In genomic region chr3:50224639-50225038, GRCh38 we compare ENCODE assay signal across 18 cellular contexts. TPM values are rescaled to one million over a fixed set of nuclear protein-coding genes. Genes with fewer than 3 reads are reported as not detected.
A peak's percentile ranks its signal among the peaks of the same experiment; 100 is the strongest.
DNase-seq lines count a peak whose midpoint lies in the region; ATAC-seq lines count a peak whose summit lies in the region.
"Had no signal": no experiment of that assay in that cellular context is flagged by ENCODE, and none has a peak within 500 bp of the region (broad histone marks: within the 10 kb centered on the region; RNA-seq: fewer than 3 reads in every experiment).

No MANE protein-coding gene starts in this region.

- no peak for DNase-seq in activated naive CD4-positive, alpha-beta T cell treated with Interleukin-2 at 50 U/mL for 16 hours
- DNase-seq in activated T-helper 1 cell treated with anti-CD3 and anti-CD28 coated beads, Interleukin-12 subunit alpha, Interleukin-12 subunit beta, Interleukin-2, Interleukin-4 antibody, amounts not matched to agents 30 ng/mL and 10 ng/mL and 1 ng/mL, durations not matched to agents 14 hours and 24 hours and 36 hours (ENCODE audit: low spot score), result no peak
- DNase-seq in naive B cell (no peak), SKM-1 (lab: John Stamatoyannopoulos, UW; ENCODE audit: unreplicated experiment) (no peak), glomerular visceral epithelial cell (ENCODE audit: extremely low spot score) (no peak)
- DNase-seq in stimulated activated effector memory CD8-positive, alpha-beta T cell treated with anti-CD3 and anti-CD28 coated beads, Interleukin-12 subunit alpha, Interleukin-12 subunit beta, amount 100 ng/mL, for 72 hours (ENCODE audit: low spot score in 2 of 2), result no peak
- DNase-seq in stimulated activated CD8-positive, alpha-beta memory T cell treated with anti-CD3 and anti-CD28 coated beads, Interleukin-4, amount 100 ng/mL, for 48 hours, result no peak
- DNase-seq: DMS 273 treated with DMSO at 0.1 percent for 48 hours, GF-D8, Kasumi-1, MM.1S, NCI-H1105 treated with DMSO at 0.1 percent for 48 hours, NCI-H187, NCI-H774, RPMI8226 had no signal

- no peaks in the 10 kb centered on the region for H3K36me3 Mint-ChIP-seq in activated naive CD4-positive, alpha-beta T cell treated with anti-CD3 and anti-CD28 coated beads, Interleukin-2, amount 50 U/mL, for 24 hours
- H3K36me3 Mint-ChIP-seq in activated T-helper 1 cell treated with anti-CD3 and anti-CD28 coated beads, Interleukin-12 subunit alpha, Interleukin-12 subunit beta, Interleukin-2, Interleukin-4 antibody, amounts not matched to agents 30 ng/mL and 10 ng/mL and 1 ng/mL, durations not matched to agents 14 hours and 24 hours and 36 hours (ENCODE audit: low read depth), result no peaks in the 10 kb centered on the region
- no peaks in the 10 kb centered on the region for H3K36me3 Mint-ChIP-seq in naive B cell
- H3K36me3 Mint-ChIP-seq in stimulated activated effector memory CD8-positive, alpha-beta T cell treated with anti-CD3 and anti-CD28 coated beads, Interleukin-12 subunit alpha, Interleukin-12 subunit beta, amount 100 ng/mL, for 72 hours, result peaks cover 10% of the 10 kb centered on the region

- peaks cover 25% of the 10 kb centered on the region for H3K4me1 Mint-ChIP-seq in activated naive CD4-positive, alpha-beta T cell treated with anti-CD3 and anti-CD28 coated beads, Interleukin-2, amount 50 U/mL, for 24 hours
- H3K4me1 Mint-ChIP-seq in activated T-helper 1 cell treated with anti-CD3 and anti-CD28 coated beads, Interleukin-12 subunit alpha, Interleukin-12 subunit beta, Interleukin-2, Interleukin-4 antibody, amounts not matched to agents 30 ng/mL and 10 ng/mL and 1 ng/mL, durations not matched to agents 14 hours and 24 hours and 36 hours (ENCODE audit: low read depth), result peaks cover 31% of the 10 kb centered on the region
- peaks cover 31 to 38% (median 33%) of the 10 kb centered on the region in 3 donors for H3K4me1 Mint-ChIP-seq in naive B cell
- peaks cover 43% of the 10 kb centered on the region for H3K4me1 Mint-ChIP-seq in stimulated activated effector memory CD8-positive, alpha-beta T cell treated with anti-CD3 and anti-CD28 coated beads, Interleukin-12 subunit alpha, Interleukin-12 subunit beta, amount 100 ng/mL, for 72 hours

- no peak for ATAC-seq in naive B cell (ENCODE audit: low read depth in 2 of 2)
- no peak for ATAC-seq in stimulated activated effector memory CD8-positive, alpha-beta T cell treated with anti-CD3 and anti-CD28 coated beads, Interleukin-12 subunit alpha, Interleukin-12 subunit beta, amount 100 ng/mL, for 72 hours

- H3K4me3 Mint-ChIP-seq in activated naive CD4-positive, alpha-beta T cell treated with anti-CD3 and anti-CD28 coated beads, Interleukin-2, amount 50 U/mL, for 24 hours, result no peak overlapping the region
- peak overlapping the region; percentile 69 for H3K4me3 Mint-ChIP-seq in activated T-helper 1 cell treated with anti-CD3 and anti-CD28 coated beads, Interleukin-12 subunit alpha, Interleukin-12 subunit beta, Interleukin-2, Interleukin-4 antibody, amounts not matched to agents 30 ng/mL and 10 ng/mL and 1 ng/mL, durations not matched to agents 14 hours and 24 hours and 36 hours
- peak overlapping the region in 6 of 8 donors; percentile 30 to 99 (median 70) for H3K4me3 Mint-ChIP-seq in naive B cell
- no peak overlapping the region for H3K4me3 Mint-ChIP-seq in stimulated activated effector memory CD8-positive, alpha-beta T cell treated with anti-CD3 and anti-CD28 coated beads, Interleukin-12 subunit alpha, Interleukin-12 subunit beta, amount 100 ng/mL, for 72 hours

- intact Hi-C loops in activated T-helper 1 cell treated with anti-CD3 and anti-CD28 coated beads, Interleukin-12 subunit alpha, Interleukin-12 subunit beta, Interleukin-2, Interleukin-4 antibody, amounts not matched to agents 30 ng/mL and 10 ng/mL and 1 ng/mL, durations not matched to agents 14 hours and 24 hours and 36 hours (cut with micrococcal nuclease), result no loop called here

- H3K9me3 Mint-ChIP-seq in activated naive CD4-positive, alpha-beta T cell treated with anti-CD3 and anti-CD28 coated beads, Interleukin-2, amount 50 U/mL, for 24 hours, result no peaks in the 10 kb centered on the region
- H3K9me3 Mint-ChIP-seq in activated T-helper 1 cell treated with anti-CD3 and anti-CD28 coated beads, Interleukin-12 subunit alpha, Interleukin-12 subunit beta, Interleukin-2, Interleukin-4 antibody, amounts not matched to agents 30 ng/mL and 10 ng/mL and 1 ng/mL, durations not matched to agents 14 hours and 24 hours and 36 hours, result no peaks in the 10 kb centered on the region
- H3K9me3 Mint-ChIP-seq in naive B cell, result no peaks in the 10 kb centered on the region
- H3K9me3 Mint-ChIP-seq in stimulated activated effector memory CD8-positive, alpha-beta T cell treated with anti-CD3 and anti-CD28 coated beads, Interleukin-12 subunit alpha, Interleukin-12 subunit beta, amount 100 ng/mL, for 72 hours, result no peaks in the 10 kb centered on the region

- peaks cover 1% of the 10 kb centered on the region for H3K27me3 Mint-ChIP-seq in activated naive CD4-positive, alpha-beta T cell treated with anti-CD3 and anti-CD28 coated beads, Interleukin-2, amount 50 U/mL, for 24 hours
- H3K27me3 Mint-ChIP-seq in activated T-helper 1 cell treated with anti-CD3 and anti-CD28 coated beads, Interleukin-12 subunit alpha, Interleukin-12 subunit beta, Interleukin-2, Interleukin-4 antibody, amounts not matched to agents 30 ng/mL and 10 ng/mL and 1 ng/mL, durations not matched to agents 14 hours and 24 hours and 36 hours (ENCODE audit: insufficient read depth), result peaks cover 13% of the 10 kb centered on the region
- H3K27me3 Mint-ChIP-seq in naive B cell, result peaks cover 3 to 18% (median 18%) of the 10 kb centered on the region in 3 donors

- H3K27ac Mint-ChIP-seq in activated naive CD4-positive, alpha-beta T cell treated with anti-CD3 and anti-CD28 coated beads, Interleukin-2, amount 50 U/mL, for 24 hours, result peak overlapping the region; percentile 81
- peak overlapping the region; percentile 75 for H3K27ac Mint-ChIP-seq in activated T-helper 1 cell treated with anti-CD3 and anti-CD28 coated beads, Interleukin-12 subunit alpha, Interleukin-12 subunit beta, Interleukin-2, Interleukin-4 antibody, amounts not matched to agents 30 ng/mL and 10 ng/mL and 1 ng/mL, durations not matched to agents 14 hours and 24 hours and 36 hours
- peak overlapping the region in 1 of 6 donors; percentile 61 for H3K27ac Mint-ChIP-seq in naive B cell
- peak overlapping the region; percentile 10 for H3K27ac Mint-ChIP-seq in stimulated activated effector memory CD8-positive, alpha-beta T cell treated with anti-CD3 and anti-CD28 coated beads, Interleukin-12 subunit alpha, Interleukin-12 subunit beta, amount 100 ng/mL, for 72 hours

RNA-seq across cellular contexts. Expression of gene GNAI2, which starts 11.4 kb away (rescaled TPM):
- 237 and 238 TPM in 2 replicates for total RNA-seq in activated T-helper 1 cell treated with anti-CD3 and anti-CD28 coated beads, Interleukin-12 subunit alpha, Interleukin-12 subunit beta, Interleukin-2, Interleukin-4 antibody, amounts not matched to agents 30 ng/mL and 10 ng/mL and 1 ng/mL, durations not matched to agents 14 hours and 24 hours and 36 hours
- 100 to 1,000 TPM; 472 to 669 (median 550) TPM for polyA plus RNA-seq in naive B cell (ENCODE audit: low read depth in 6 of 6)

RNA-seq across cellular contexts. Expression of gene SLC38A3, which starts 19.6 kb away (rescaled TPM):
- not detected in 2 replicates for total RNA-seq in activated T-helper 1 cell treated with anti-CD3 and anti-CD28 coated beads, Interleukin-12 subunit alpha, Interleukin-12 subunit beta, Interleukin-2, Interleukin-4 antibody, amounts not matched to agents 30 ng/mL and 10 ng/mL and 1 ng/mL, durations not matched to agents 14 hours and 24 hours and 36 hours
- not detected for polyA plus RNA-seq in naive B cell (ENCODE audit: low read depth in 6 of 6)
- total RNA-seq: SJSA1 had no signal

RNA-seq across cellular contexts. Expression of gene GNAT1, which starts 33.2 kb away (rescaled TPM):
- not detected in 2 replicates for total RNA-seq in activated T-helper 1 cell treated with anti-CD3 and anti-CD28 coated beads, Interleukin-12 subunit alpha, Interleukin-12 subunit beta, Interleukin-2, Interleukin-4 antibody, amounts not matched to agents 30 ng/mL and 10 ng/mL and 1 ng/mL, durations not matched to agents 14 hours and 24 hours and 36 hours
- not detected for polyA plus RNA-seq in naive B cell (ENCODE audit: low read depth in 6 of 6)
- total RNA-seq: NCI-H460, SJSA1 had no signal

RNA-seq across cellular contexts. Expression of gene SEMA3B, which starts 44.3 kb away (rescaled TPM):
- 0.49 and 1.0 TPM in 2 replicates for total RNA-seq in activated T-helper 1 cell treated with anti-CD3 and anti-CD28 coated beads, Interleukin-12 subunit alpha, Interleukin-12 subunit beta, Interleukin-2, Interleukin-4 antibody, amounts not matched to agents 30 ng/mL and 10 ng/mL and 1 ng/mL, durations not matched to agents 14 hours and 24 hours and 36 hours
- polyA plus RNA-seq in naive B cell (ENCODE audit: low read depth in 6 of 6), result under 1 TPM in 1 of 6 donors, not detected in 5; 0.13 TPM

RNA-seq across cellular contexts. Expression of gene LSMEM2, which starts 54.2 kb away (rescaled TPM):
- total RNA-seq in activated T-helper 1 cell treated with anti-CD3 and anti-CD28 coated beads, Interleukin-12 subunit alpha, Interleukin-12 subunit beta, Interleukin-2, Interleukin-4 antibody, amounts not matched to agents 30 ng/mL and 10 ng/mL and 1 ng/mL, durations not matched to agents 14 hours and 24 hours and 36 hours, result not detected in 2 replicates
- polyA plus RNA-seq in naive B cell (ENCODE audit: low read depth in 6 of 6), result under 1 TPM in 1 of 6 donors, not detected in 5; 0.19 TPM
- total RNA-seq: NCI-H460, SJSA1 had no signal

Comparison
In these comparisons a context has a peak if more than half of its experiments do, and no peak if none do; other contexts are left out.
1. H3K4me3 Mint-ChIP-seq: peak in activated T-helper 1 cell treated with anti-CD3 and anti-CD28 coated beads, Interleukin-12 subunit alpha, Interleukin-12 subunit beta, Interleukin-2, Interleukin-4 antibody, amounts not matched to agents 30 ng/mL and 10 ng/mL and 1 ng/mL, durations not matched to agents 14 hours and 24 hours and 36 hours (single experiment) and naive B cell (6 of 8); none in activated naive CD4-positive, alpha-beta T cell treated with anti-CD3 and anti-CD28 coated beads, Interleukin-2, amount 50 U/mL, for 24 hours (single experiment) and stimulated activated effector memory CD8-positive, alpha-beta T cell treated with anti-CD3 and anti-CD28 coated beads, Interleukin-12 subunit alpha, Interleukin-12 subunit beta, amount 100 ng/mL, for 72 hours (single experiment).